In genomic region chr6:34146801-34147592, GRCh38 we compare ENCODE assay signal across 1 cellular context.
TF ChIP-seq lines count a peak whose summit lies in the region.

No MANE protein-coding gene starts in this region.

TF ChIP-seq in K562, 482 proteins besides CTCF, POLR2A, EP300 and RAD21 (continued from another document):
- no peak for TF ChIP-seq AFF1 (IDR thresholded peaks at IDR 0.05; ENCODE audit: low read depth in 1 of 2, partially characterized antibody in 2 of 2)
- no peak for TF ChIP-seq HEY1 (CRISPR knock-in tag; IDR thresholded peaks at IDR 0.05; ENCODE audit: borderline replicate concordance)
- TF ChIP-seq MXI1 (IDR thresholded peaks at IDR 0.05; ENCODE audit: low read depth, low read length), result no peak
- no peak for TF ChIP-seq ZBTB40 (IDR thresholded peaks at IDR 0.05)
- no peak for TF ChIP-seq ZBTB40 (CRISPR knock-in tag; IDR thresholded peaks at IDR 0.05)
- TF ChIP-seq TCF7 (IDR thresholded peaks at IDR 0.05; ENCODE audit: borderline replicate concordance), result no peak
- TF ChIP-seq RBM17 (IDR thresholded peaks at IDR 0.05; ENCODE audit: borderline replicate concordance, low read depth, low read length), result no peak
